ENCODE assay signal across 1 cellular context in the genomic region with DNA sequence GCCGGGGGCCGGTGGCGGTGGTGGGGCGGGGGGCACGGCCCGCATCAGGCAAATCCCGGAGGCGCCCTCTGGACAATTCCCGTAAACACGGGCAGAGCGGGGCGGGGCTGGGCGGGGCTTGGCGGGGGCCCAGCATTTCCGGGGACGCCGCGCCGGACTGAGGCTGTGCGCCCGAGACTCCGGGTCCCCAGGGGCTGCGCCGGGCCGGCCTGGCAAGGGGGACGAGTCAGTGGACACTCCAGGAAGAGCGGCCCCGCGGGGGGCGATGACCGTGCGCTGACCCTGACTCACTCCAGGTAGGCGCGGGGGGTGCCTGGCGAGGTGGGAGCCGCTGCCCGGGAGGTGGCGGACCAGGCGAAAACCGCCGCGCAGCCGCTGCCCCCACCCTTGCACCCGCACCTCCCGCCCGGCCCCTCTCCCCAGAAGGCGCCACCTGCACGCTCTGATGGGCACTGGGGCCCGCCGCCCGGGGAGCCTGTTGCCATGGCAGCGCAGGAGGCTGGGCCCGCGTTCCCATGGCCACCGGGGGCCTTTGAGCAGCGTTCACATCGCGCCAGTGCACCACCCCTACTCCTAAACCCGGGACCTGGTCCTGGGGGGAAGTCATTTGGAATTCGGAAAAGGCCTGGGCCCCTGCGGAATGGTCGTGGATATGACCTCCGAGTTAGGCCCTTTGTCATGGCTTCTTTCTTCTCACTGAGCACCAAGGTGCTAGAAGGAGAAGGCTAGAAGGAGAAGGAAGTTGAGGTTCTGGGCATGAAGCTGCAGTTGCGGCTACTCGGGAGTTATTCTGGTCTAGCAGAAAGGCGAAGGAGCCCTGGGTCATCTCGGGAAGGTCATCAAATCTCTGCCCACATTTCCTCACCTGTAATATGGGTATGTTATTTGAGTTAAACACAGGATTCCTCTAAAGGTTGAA.
A peak's percentile ranks its signal among the peaks of the same experiment; 100 is the strongest.
TF ChIP-seq lines count a peak whose summit lies in the region.

No MANE protein-coding gene starts in this region.

TF ChIP-seq in K562, 482 proteins besides CTCF, POLR2A, EP300 and RAD21 (continued from another document and continues in another):
- TF ChIP-seq, protein P1, sequence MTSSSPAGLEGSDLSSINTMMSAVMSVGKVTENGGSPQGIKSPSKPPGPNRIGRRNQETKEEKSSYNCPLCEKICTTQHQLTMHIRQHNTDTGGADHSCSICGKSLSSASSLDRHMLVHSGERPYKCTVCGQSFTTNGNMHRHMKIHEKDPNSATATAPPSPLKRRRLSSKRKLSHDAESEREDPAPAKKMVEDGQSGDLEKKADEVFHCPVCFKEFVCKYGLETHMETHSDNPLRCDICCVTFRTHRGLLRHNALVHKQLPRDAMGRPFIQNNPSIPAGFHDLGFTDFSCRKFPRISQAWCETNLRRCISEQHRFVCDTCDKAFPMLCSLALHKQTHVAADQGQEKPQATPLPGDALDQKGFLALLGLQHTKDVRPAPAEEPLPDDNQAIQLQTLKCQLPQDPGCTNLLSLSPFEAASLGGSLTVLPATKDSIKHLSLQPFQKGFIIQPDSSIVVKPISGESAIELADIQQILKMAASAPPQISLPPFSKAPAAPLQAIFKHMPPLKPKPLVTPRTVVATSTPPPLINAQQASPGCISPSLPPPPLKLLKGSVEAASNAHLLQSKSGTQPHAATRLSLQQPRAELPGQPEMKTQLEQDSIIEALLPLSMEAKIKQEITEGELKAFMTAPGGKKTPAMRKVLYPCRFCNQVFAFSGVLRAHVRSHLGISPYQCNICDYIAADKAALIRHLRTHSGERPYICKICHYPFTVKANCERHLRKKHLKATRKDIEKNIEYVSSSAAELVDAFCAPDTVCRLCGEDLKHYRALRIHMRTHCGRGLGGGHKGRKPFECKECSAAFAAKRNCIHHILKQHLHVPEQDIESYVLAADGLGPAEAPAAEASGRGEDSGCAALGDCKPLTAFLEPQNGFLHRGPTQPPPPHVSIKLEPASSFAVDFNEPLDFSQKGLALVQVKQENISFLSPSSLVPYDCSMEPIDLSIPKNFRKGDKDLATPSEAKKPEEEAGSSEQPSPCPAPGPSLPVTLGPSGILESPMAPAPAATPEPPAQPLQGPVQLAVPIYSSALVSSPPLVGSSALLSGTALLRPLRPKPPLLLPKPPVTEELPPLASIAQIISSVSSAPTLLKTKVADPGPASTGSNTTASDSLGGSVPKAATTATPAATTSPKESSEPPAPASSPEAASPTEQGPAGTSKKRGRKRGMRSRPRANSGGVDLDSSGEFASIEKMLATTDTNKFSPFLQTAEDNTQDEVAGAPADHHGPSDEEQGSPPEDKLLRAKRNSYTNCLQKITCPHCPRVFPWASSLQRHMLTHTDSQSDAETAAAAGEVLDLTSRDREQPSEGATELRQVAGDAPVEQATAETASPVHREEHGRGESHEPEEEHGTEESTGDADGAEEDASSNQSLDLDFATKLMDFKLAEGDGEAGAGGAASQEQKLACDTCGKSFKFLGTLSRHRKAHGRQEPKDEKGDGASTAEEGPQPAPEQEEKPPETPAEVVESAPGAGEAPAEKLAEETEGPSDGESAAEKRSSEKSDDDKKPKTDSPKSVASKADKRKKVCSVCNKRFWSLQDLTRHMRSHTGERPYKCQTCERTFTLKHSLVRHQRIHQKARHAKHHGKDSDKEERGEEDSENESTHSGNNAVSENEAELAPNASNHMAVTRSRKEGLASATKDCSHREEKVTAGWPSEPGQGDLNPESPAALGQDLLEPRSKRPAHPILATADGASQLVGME (CRISPR knock-in tag; IDR thresholded peaks at IDR 0.05): peak; percentile 99
- TF ChIP-seq, protein P2, sequence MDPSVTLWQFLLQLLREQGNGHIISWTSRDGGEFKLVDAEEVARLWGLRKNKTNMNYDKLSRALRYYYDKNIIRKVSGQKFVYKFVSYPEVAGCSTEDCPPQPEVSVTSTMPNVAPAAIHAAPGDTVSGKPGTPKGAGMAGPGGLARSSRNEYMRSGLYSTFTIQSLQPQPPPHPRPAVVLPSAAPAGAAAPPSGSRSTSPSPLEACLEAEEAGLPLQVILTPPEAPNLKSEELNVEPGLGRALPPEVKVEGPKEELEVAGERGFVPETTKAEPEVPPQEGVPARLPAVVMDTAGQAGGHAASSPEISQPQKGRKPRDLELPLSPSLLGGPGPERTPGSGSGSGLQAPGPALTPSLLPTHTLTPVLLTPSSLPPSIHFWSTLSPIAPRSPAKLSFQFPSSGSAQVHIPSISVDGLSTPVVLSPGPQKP (CRISPR knock-in tag; IDR thresholded peaks at IDR 0.05): no peak
- TF ChIP-seq, protein P3, sequence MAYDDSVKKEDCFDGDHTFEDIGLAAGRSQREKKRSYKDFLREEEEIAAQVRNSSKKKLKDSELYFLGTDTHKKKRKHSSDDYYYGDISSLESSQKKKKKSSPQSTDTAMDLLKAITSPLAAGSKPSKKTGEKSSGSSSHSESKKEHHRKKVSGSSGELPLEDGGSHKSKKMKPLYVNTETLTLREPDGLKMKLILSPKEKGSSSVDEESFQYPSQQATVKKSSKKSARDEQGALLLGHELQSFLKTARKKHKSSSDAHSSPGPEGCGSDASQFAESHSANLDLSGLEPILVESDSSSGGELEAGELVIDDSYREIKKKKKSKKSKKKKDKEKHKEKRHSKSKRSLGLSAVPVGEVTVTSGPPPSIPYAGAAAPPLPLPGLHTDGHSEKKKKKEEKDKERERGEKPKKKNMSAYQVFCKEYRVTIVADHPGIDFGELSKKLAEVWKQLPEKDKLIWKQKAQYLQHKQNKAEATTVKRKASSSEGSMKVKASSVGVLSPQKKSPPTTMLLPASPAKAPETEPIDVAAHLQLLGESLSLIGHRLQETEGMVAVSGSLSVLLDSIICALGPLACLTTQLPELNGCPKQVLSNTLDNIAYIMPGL (CRISPR knock-in tag; IDR thresholded peaks at IDR 0.05): no peak
- TF ChIP-seq MXI1 (IDR thresholded peaks at IDR 0.05; ENCODE audit: low read depth, low read length) (peak; percentile 96), NCOA6 (IDR thresholded peaks at IDR 0.05) (no peak), ZBTB17 (CRISPR knock-in tag; IDR thresholded peaks at IDR 0.05) (no peak), RHOXF2B (CRISPR knock-in tag; conservative IDR thresholded peaks at IDR 0.05) (no peak), CHCHD3 (CRISPR knock-in tag; IDR thresholded peaks at IDR 0.05) (no peak), EP400 (IDR thresholded peaks at IDR 0.05) (no peak), BRCA1 (IDR thresholded peaks at IDR 0.05) (no peak), BRCA1 (CRISPR knock-in tag; IDR thresholded peaks at IDR 0.05) (no peak), SP1 (CRISPR knock-in tag; IDR thresholded peaks at IDR 0.05) (no peak), HMG20B (CRISPR knock-in tag; IDR thresholded peaks at IDR 0.05) (no peak), JUND (IDR thresholded peaks at IDR 0.05; ENCODE audit: borderline replicate concordance, low read depth, low read length) (no peak), JUND (tag; IDR thresholded peaks at IDR 0.05; ENCODE audit: borderline replicate concordance, low read depth, low read length) (no peak), KLF6 (CRISPR knock-in tag; IDR thresholded peaks at IDR 0.05; ENCODE audit: borderline replicate concordance) (no peak), BCOR (IDR thresholded peaks at IDR 0.05) (no peak), PHF20 (IDR thresholded peaks at IDR 0.05; ENCODE audit: partially characterized antibody) (no peak), MAZ (CRISPR knock-in tag; conservative IDR thresholded peaks at IDR 0.05 in 1 of 2, IDR thresholded peaks at IDR 0.05 in 1 of 2) (peak; percentile 87 to 89), ZNF780A (CRISPR knock-in tag; IDR thresholded peaks at IDR 0.05) (no peak), NRF1 (conservative IDR thresholded peaks at IDR 0.05 in 1 of 2, IDR thresholded peaks at IDR 0.05 in 1 of 2) (peak; percentile 64 to 70; a peak in 3 of 4 replicates), ZNF77 (CRISPR knock-in tag; IDR thresholded peaks at IDR 0.05) (no peak), ZC3H4 (CRISPR knock-in tag; IDR thresholded peaks at IDR 0.05; ENCODE audit: borderline replicate concordance) (no peak), TCFL5 (CRISPR knock-in tag; conservative IDR thresholded peaks at IDR 0.05) (no peak), ILK (tag; IDR thresholded peaks at IDR 0.05; ENCODE audit: borderline replicate concordance, low read depth) (no peak), MECOM (CRISPR knock-in tag; IDR thresholded peaks at IDR 0.05) (no peak)
- TF ChIP-seq, protein P4, sequence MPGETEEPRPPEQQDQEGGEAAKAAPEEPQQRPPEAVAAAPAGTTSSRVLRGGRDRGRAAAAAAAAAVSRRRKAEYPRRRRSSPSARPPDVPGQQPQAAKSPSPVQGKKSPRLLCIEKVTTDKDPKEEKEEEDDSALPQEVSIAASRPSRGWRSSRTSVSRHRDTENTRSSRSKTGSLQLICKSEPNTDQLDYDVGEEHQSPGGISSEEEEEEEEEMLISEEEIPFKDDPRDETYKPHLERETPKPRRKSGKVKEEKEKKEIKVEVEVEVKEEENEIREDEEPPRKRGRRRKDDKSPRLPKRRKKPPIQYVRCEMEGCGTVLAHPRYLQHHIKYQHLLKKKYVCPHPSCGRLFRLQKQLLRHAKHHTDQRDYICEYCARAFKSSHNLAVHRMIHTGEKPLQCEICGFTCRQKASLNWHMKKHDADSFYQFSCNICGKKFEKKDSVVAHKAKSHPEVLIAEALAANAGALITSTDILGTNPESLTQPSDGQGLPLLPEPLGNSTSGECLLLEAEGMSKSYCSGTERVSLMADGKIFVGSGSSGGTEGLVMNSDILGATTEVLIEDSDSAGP (CRISPR knock-in tag; IDR thresholded peaks at IDR 0.05): no peak
- TF ChIP-seq, protein P5, sequence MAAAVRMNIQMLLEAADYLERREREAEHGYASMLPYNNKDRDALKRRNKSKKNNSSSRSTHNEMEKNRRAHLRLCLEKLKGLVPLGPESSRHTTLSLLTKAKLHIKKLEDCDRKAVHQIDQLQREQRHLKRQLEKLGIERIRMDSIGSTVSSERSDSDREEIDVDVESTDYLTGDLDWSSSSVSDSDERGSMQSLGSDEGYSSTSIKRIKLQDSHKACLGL (CRISPR knock-in tag; IDR thresholded peaks at IDR 0.05; ENCODE audit: borderline replicate concordance, poor library complexity, severe bottlenecking): no peak
- TF ChIP-seq, protein P6, sequence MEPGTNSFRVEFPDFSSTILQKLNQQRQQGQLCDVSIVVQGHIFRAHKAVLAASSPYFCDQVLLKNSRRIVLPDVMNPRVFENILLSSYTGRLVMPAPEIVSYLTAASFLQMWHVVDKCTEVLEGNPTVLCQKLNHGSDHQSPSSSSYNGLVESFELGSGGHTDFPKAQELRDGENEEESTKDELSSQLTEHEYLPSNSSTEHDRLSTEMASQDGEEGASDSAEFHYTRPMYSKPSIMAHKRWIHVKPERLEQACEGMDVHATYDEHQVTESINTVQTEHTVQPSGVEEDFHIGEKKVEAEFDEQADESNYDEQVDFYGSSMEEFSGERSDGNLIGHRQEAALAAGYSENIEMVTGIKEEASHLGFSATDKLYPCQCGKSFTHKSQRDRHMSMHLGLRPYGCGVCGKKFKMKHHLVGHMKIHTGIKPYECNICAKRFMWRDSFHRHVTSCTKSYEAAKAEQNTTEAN (CRISPR knock-in tag; IDR thresholded peaks at IDR 0.05): no peak
- TF ChIP-seq, protein P7, sequence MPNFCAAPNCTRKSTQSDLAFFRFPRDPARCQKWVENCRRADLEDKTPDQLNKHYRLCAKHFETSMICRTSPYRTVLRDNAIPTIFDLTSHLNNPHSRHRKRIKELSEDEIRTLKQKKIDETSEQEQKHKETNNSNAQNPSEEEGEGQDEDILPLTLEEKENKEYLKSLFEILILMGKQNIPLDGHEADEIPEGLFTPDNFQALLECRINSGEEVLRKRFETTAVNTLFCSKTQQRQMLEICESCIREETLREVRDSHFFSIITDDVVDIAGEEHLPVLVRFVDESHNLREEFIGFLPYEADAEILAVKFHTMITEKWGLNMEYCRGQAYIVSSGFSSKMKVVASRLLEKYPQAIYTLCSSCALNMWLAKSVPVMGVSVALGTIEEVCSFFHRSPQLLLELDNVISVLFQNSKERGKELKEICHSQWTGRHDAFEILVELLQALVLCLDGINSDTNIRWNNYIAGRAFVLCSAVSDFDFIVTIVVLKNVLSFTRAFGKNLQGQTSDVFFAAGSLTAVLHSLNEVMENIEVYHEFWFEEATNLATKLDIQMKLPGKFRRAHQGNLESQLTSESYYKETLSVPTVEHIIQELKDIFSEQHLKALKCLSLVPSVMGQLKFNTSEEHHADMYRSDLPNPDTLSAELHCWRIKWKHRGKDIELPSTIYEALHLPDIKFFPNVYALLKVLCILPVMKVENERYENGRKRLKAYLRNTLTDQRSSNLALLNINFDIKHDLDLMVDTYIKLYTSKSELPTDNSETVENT (CRISPR knock-in tag; IDR thresholded peaks at IDR 0.05): 0 out of 2 replicates have a peak, but pooled peaks have one; percentile 11
- TF ChIP-seq, protein P8, sequence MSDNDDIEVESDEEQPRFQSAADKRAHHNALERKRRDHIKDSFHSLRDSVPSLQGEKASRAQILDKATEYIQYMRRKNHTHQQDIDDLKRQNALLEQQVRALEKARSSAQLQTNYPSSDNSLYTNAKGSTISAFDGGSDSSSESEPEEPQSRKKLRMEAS (CRISPR knock-in tag; IDR thresholded peaks at IDR 0.05): no peak
- TF ChIP-seq, protein P9, sequence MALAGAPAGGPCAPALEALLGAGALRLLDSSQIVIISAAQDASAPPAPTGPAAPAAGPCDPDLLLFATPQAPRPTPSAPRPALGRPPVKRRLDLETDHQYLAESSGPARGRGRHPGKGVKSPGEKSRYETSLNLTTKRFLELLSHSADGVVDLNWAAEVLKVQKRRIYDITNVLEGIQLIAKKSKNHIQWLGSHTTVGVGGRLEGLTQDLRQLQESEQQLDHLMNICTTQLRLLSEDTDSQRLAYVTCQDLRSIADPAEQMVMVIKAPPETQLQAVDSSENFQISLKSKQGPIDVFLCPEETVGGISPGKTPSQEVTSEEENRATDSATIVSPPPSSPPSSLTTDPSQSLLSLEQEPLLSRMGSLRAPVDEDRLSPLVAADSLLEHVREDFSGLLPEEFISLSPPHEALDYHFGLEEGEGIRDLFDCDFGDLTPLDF (CRISPR knock-in tag; IDR thresholded peaks at IDR 0.05): no peak
- TF ChIP-seq, protein P10, sequence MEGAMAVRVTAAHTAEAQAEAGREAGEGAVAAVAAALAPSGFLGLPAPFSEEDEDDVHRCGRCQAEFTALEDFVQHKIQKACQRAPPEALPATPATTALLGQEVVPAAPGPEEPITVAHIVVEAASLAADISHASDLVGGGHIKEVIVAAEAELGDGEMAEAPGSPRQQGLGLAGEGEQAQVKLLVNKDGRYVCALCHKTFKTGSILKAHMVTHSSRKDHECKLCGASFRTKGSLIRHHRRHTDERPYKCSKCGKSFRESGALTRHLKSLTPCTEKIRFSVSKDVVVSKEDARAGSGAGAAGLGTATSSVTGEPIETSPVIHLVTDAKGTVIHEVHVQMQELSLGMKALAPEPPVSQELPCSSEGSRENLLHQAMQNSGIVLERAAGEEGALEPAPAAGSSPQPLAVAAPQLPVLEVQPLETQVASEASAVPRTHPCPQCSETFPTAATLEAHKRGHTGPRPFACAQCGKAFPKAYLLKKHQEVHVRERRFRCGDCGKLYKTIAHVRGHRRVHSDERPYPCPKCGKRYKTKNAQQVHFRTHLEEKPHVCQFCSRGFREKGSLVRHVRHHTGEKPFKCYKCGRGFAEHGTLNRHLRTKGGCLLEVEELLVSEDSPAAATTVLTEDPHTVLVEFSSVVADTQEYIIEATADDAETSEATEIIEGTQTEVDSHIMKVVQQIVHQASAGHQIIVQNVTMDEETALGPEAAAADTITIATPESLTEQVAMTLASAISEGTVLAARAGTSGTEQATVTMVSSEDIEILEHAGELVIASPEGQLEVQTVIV (CRISPR knock-in tag; IDR thresholded peaks at IDR 0.05; ENCODE audit: borderline replicate concordance): no peak
